17 cellular contexts compared by ENCODE assay signal in the genomic region with DNA sequence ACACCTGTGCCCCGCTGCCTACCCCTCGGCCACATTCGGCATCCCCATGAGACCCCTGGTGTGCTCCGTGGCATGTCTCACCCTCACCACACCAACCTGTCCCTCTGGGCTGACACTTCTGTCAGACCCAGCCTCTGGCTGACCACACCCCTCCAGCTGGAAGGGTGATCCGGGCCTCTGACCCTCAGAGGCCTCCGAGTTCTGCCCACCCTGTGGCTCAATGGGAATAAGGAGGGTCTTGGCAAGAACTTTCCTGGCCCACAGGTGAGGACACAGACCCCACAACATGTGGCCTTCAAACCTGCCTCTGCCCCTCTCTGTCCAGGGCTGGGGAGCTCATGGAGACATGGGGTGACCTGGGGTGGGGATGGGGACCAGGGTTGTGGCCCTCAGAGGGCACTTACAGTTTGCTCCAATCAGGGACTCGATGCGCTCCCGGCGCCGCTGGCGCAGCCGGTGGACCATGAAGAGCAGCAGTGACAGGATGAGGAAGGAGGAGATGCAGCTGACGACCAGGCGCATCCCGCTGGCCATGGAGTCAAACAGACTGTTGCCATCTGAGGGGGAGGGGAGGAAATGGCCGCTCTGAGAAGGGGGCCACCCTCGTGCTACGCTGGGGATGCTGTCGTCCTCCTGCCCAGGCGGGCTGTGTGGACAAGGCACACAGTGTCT.
"Had no signal": no experiment of that assay in that cellular context is flagged by ENCODE, and none has a peak within 500 bp of the region (broad histone marks: within the 10 kb centered on the region; RNA-seq: fewer than 3 reads in every experiment).

No MANE protein-coding gene starts in this region.

- H3K27me3 Mint-ChIP-seq: naive B cell, progenitor cell of endocrine pancreas, T-cell, type B pancreatic cell had no signal

- ATAC-seq: heart left ventricle, left ventricle myocardium superior, right cardiac atrium, T-cell had no signal

- H3K27ac Mint-ChIP-seq: mesothelial cell of epicardium, T-cell, type B pancreatic cell had no signal

- H3K4me3 ChIP-seq: cardiac muscle cell, heart left ventricle had no signal

- H3K4me3 Mint-ChIP-seq: mesothelial cell of epicardium, naive B cell, T-cell, type B pancreatic cell had no signal

- DNase-seq: activated CD4-positive, alpha-beta T cell treated with anti-CD3 and anti-CD28 coated beads for 4 hours; activated CD8-positive, alpha-beta memory T cell treated with anti-CD3 and anti-CD28 coated beads for 24 hours; left ventricle myocardium superior; naive B cell; right cardiac atrium; stimulated activated CD4-positive, alpha-beta T cell treated with anti-CD3 and anti-CD28 coated beads, Interleukin-2, amount 100 ng/mL, for 24 hours; stimulated activated naive CD4-positive, alpha-beta T cell; T1000 had no signal

- H3K9me3 Mint-ChIP-seq: mesothelial cell of epicardium, naive B cell, T-cell, type B pancreatic cell had no signal

- FAIRE-seq: colon, frontal cortex, keratinocyte had no signal

- H3K27me3 ChIP-seq: cardiac muscle cell, heart left ventricle had no signal

- H3K27ac ChIP-seq: cardiac muscle cell, heart left ventricle had no signal

- H3K4me1 Mint-ChIP-seq: mesothelial cell of epicardium, T-cell had no signal

- H3K9me3 ChIP-seq: heart left ventricle had no signal
